Comparison of ENCODE assay signal across 15 cellular contexts in the genomic region with DNA sequence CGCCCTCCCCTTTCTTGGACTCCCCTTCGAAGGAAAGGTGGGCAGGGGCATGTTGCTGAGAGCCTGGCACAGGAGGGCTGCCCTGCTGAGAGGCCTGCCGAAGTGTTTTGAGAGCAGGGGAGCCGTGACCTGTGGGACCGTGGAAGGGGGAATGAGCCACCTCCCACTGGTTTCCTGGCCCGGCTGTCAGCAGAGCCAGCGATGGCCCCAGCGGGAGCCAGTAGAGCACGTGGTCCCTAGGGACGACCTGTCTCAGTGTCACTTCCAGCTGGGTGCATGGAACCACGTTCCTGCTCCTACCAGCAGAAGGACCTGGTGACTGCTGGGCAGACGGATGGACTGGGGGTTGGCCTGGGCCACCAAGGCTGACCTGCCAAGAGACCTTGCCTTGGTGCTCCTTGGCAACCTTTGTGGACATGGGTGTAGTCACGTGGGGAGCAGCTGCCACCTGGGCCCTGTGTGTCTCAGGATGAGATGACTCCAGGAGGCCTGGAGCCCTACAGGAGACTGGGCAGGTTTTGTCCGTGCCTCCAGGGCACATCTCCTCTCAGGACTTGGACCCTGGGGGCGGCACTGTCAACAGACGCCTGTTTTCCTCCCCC. TPM values are rescaled to one million over a fixed set of nuclear protein-coding genes. Genes with fewer than 3 reads are reported as not detected.
DNase-seq lines count a peak whose midpoint lies in the region; ATAC-seq and TF ChIP-seq lines count a peak whose summit lies in the region.
"Had no signal": no experiment of that assay in that cellular context is flagged by ENCODE, and none has a peak within 500 bp of the region (broad histone marks: within the 10 kb centered on the region; RNA-seq: fewer than 3 reads in every experiment).

No MANE protein-coding gene starts in this region.

- no peak for TF ChIP-seq CTCF in natural killer cell (IDR thresholded peaks at IDR 0.05)

- intact Hi-C loops in natural killer cell (cut with micrococcal nuclease), result no loop called here

- peaks cover under 1% of the 10 kb centered on the region for H3K27me3 Mint-ChIP-seq in stimulated activated naive CD8-positive, alpha-beta T cell treated with anti-CD3 and anti-CD28 coated beads, Interleukin-15, amount 100 ng/mL, for 72 hours
- peaks cover 0 to 7% of the 10 kb centered on the region in 2 donors for H3K27me3 Mint-ChIP-seq in natural killer cell (ENCODE audit: low read depth in 2 of 2)

- no peak for DNase-seq in stimulated activated naive CD8-positive, alpha-beta T cell treated with anti-CD3 and anti-CD28 coated beads, Interleukin-15, amount 100 ng/mL, for 72 hours
- no peak for DNase-seq in stimulated activated naive CD8-positive, alpha-beta T cell treated with anti-CD3 and anti-CD28 coated beads, Interleukin-15, Interleukin-2, amounts not matched to agents 100 U/mL and 50 U/mL, for 24 hours
- DNase-seq in NCI-H146 (lab: John Stamatoyannopoulos, UW) (peak; percentile 80), NCI-H69 (lab: John Stamatoyannopoulos, UW) (peak; percentile 80), inferior parietal cortex (ENCODE audit: extremely low spot score) (no peak), natural killer cell (no peak), erythroblast (lab: John Stamatoyannopoulos, UW) (no peak)
- DNase-seq: CD8-positive, alpha-beta memory T cell; EL; HFFc6; KG1; NCI-H1930; NCI-H446 had no signal

- peak overlapping the region; percentile 52 to 67 for H3K27ac Mint-ChIP-seq in stimulated activated naive CD8-positive, alpha-beta T cell treated with anti-CD3 and anti-CD28 coated beads, Interleukin-15, amount 100 ng/mL, for 72 hours
- H3K27ac Mint-ChIP-seq in natural killer cell, result no peak overlapping the region
- H3K27ac Mint-ChIP-seq: HFFc6 had no signal

- H3K4me3 Mint-ChIP-seq in stimulated activated naive CD8-positive, alpha-beta T cell treated with anti-CD3 and anti-CD28 coated beads, Interleukin-15, amount 100 ng/mL, for 72 hours, result no peak overlapping the region
- no peak overlapping the region for H3K4me3 Mint-ChIP-seq in natural killer cell
- H3K4me3 Mint-ChIP-seq: CD8-positive, alpha-beta memory T cell; HFFc6; T-helper 2 cell treated with Interferon-gamma antibody and Interleukin-4, amounts not matched to agents 5 μg/mL and 100 μg/mL, for 36 hours had no signal

- no peaks in the 10 kb centered on the region for H3K36me3 Mint-ChIP-seq in natural killer cell
- H3K36me3 Mint-ChIP-seq: CD8-positive, alpha-beta memory T cell had no signal

- peaks cover 23% of the 10 kb centered on the region for H3K4me1 Mint-ChIP-seq in stimulated activated naive CD8-positive, alpha-beta T cell treated with anti-CD3 and anti-CD28 coated beads, Interleukin-15, amount 100 ng/mL, for 72 hours
- H3K4me1 Mint-ChIP-seq in natural killer cell, result peaks cover 5 to 19% of the 10 kb centered on the region in 2 donors

- no peak for TF ChIP-seq POLR2A in erythroblast (IDR thresholded peaks at IDR 0.05; ENCODE audit: low read length)

- no peaks in the 10 kb centered on the region for H3K9me3 Mint-ChIP-seq in stimulated activated naive CD8-positive, alpha-beta T cell treated with anti-CD3 and anti-CD28 coated beads, Interleukin-15, amount 100 ng/mL, for 72 hours
- no peaks in the 10 kb centered on the region for H3K9me3 Mint-ChIP-seq in natural killer cell
- H3K9me3 Mint-ChIP-seq: CD8-positive, alpha-beta memory T cell; HFFc6; T-helper 2 cell treated with Interferon-gamma antibody and Interleukin-4, amounts not matched to agents 5 μg/mL and 100 μg/mL, for 36 hours had no signal

- ATAC-seq in stimulated activated naive CD8-positive, alpha-beta T cell treated with anti-CD3 and anti-CD28 coated beads, Interleukin-15, amount 100 ng/mL, for 72 hours, result no peak
- ATAC-seq in stimulated activated naive CD8-positive, alpha-beta T cell treated with anti-CD3 and anti-CD28 coated beads, Interleukin-15, Interleukin-2, amounts not matched to agents 100 U/mL and 50 U/mL, for 24 hours, result no peak
- ATAC-seq in natural killer cell, result no peak

RNA-seq across cellular contexts. Expression of a gene that starts 34.6 kb away (rescaled TPM):
- total RNA-seq in natural killer cell, result 1 to 10 TPM in 1 of 3 donors, under 1 TPM in 1, not detected in 1; 0.11 to 1.3 TPM
- total RNA-seq: SJSA1 had no signal

Comparison
In these comparisons a context has a peak if more than half of its experiments do, and no peak if none do; other contexts are left out.
1. DNase-seq: peak in NCI-H146 (single experiment) and NCI-H69 (single experiment); none in stimulated activated naive CD8-positive, alpha-beta T cell treated with anti-CD3 and anti-CD28 coated beads, Interleukin-15, amount 100 ng/mL, for 72 hours (0 of 2), stimulated activated naive CD8-positive, alpha-beta T cell treated with anti-CD3 and anti-CD28 coated beads, Interleukin-15, Interleukin-2, amounts not matched to agents 100 U/mL and 50 U/mL, for 24 hours (single experiment), inferior parietal cortex (single experiment), natural killer cell (single experiment) and erythroblast (0 of 2).
2. H3K27ac Mint-ChIP-seq: peak in stimulated activated naive CD8-positive, alpha-beta T cell treated with anti-CD3 and anti-CD28 coated beads, Interleukin-15, amount 100 ng/mL, for 72 hours (2 of 2); none in natural killer cell (0 of 2).